ENCODE assay signal across 31 cellular contexts in the genomic region with DNA sequence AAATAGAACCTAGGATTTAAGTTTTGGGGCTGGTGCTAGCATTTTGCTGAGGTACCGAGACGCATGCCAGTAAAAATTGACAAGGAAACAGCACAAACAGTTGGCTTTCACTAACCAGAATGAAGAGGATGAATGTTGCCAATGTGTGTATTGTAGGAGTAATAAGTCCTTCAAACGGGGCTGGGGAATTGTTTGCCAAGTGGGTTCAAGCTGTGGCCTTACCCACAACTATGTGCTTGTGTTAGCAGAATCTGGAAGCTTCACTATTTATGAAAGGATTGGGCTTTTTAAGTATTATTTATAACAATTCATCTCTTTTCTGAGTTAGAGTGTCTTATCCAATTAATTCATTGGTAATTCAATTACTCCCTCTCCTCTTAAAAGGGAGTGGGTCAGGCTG.
"Had no signal": no experiment of that assay in that cellular context is flagged by ENCODE, and none has a peak within 500 bp of the region (broad histone marks: within the 10 kb centered on the region; RNA-seq: fewer than 3 reads in every experiment).

No MANE protein-coding gene starts in this region.

- H3K9me3 ChIP-seq: ascending aorta, breast epithelium, esophagus squamous epithelium, gastrocnemius medialis, ovary, sigmoid colon, stomach, thyroid gland, upper lobe of left lung had no signal

- DNase-seq: activated CD4-positive, alpha-beta T cell treated with anti-CD3 and anti-CD28 coated beads for 4 hours; activated CD4-positive, alpha-beta T cell treated with anti-CD3 and anti-CD28 coated beads, Interleukin-2, amount 50 U/mL, for 48 hours; activated CD8-positive, alpha-beta memory T cell treated with anti-CD3 and anti-CD28 coated beads for 24 hours; activated effector memory CD4-positive, alpha-beta T cell treated with anti-CD3 and anti-CD28 coated beads, Interleukin-2, amount 50 U/mL, for 16 hours; activated naive CD4-positive, alpha-beta T cell treated with anti-CD3 and anti-CD28 coated beads, Interleukin-2, amount 10 ng/mL, durations not matched to agents 7 days and 5 days; activated naive CD8-positive, alpha-beta T cell treated with anti-CD3 and anti-CD28 coated beads, Interleukin-2, amount 10 ng/mL, durations not matched to agents 7 days and 5 days; central memory CD4-positive, alpha-beta T cell; effector CD8-positive, alpha-beta T cell; esophagus squamous epithelium; gastrocnemius medialis; glutamatergic neuron; islet precursor cell; left ventricle myocardium superior; mammary epithelial cell; naive B cell; ovary; sigmoid colon; small intestine; stimulated activated CD4-positive, alpha-beta T cell treated with anti-CD3 and anti-CD28 coated beads, Interleukin-1b, Interleukin-23, amount 100 ng/mL, for 48 hours; stimulated activated CD4-positive, alpha-beta T cell treated with anti-CD3 and anti-CD28 coated beads, Interleukin-4, amount 100 ng/mL, for 4 hours; stimulated activated CD8-positive, alpha-beta memory T cell treated with anti-CD3 and anti-CD28 coated beads, Interleukin-4, amount 100 ng/mL, for 48 hours; stimulated activated naive B cell treated with anti-CD40 and anti-IgM and Interleukin-4, amounts not matched to agents 10 μg/mL and 1 μg/mL and 100 μg/mL, for 72 hours; stomach; T-helper 1 cell; thyroid gland had no signal

- H3K27me3 ChIP-seq: ascending aorta, breast epithelium, gastrocnemius medialis, hepatocyte, ovary, sigmoid colon, stomach, thyroid gland, upper lobe of left lung had no signal

- H3K79me2 ChIP-seq: hepatocyte had no signal

- H3K4me2 ChIP-seq: hepatocyte had no signal

- H3K36me3 ChIP-seq: ascending aorta, breast epithelium, esophagus squamous epithelium, gastrocnemius medialis, ovary, sigmoid colon, stomach, thyroid gland, upper lobe of left lung had no signal

- H2AFZ ChIP-seq: hepatocyte had no signal

- H3K4me3 ChIP-seq: ascending aorta, breast epithelium, esophagus squamous epithelium, gastrocnemius medialis, hepatocyte, ovary, sigmoid colon, stomach, thyroid gland, upper lobe of left lung had no signal

- ATAC-seq: gastrocnemius medialis; left ventricle myocardium superior; stimulated activated naive B cell treated with anti-CD40 and anti-IgM and Interleukin-4, amounts not matched to agents 10 μg/mL and 1 μg/mL and 100 μg/mL, for 72 hours had no signal

- H3K27ac ChIP-seq: ascending aorta, breast epithelium, epithelial cell of prostate, esophagus squamous epithelium, gastrocnemius medialis, hepatocyte, ovary, sigmoid colon, stomach, thyroid gland, upper lobe of left lung, VCaP had no signal

- H3K4me1 ChIP-seq: ascending aorta, breast epithelium, esophagus squamous epithelium, gastrocnemius medialis, sigmoid colon, stomach, thyroid gland, upper lobe of left lung had no signal
